9 cellular contexts compared by ENCODE assay signal in genomic region chr3:119559441-119559963, GRCh38. TPM values are rescaled to one million over a fixed set of nuclear protein-coding genes. Genes with fewer than 3 reads are reported as not detected.
A peak's percentile ranks its signal among the peaks of the same experiment; 100 is the strongest.
DNase-seq lines count a peak whose midpoint lies in the region; ATAC-seq lines count a peak whose summit lies in the region.
"Had no signal": no experiment of that assay in that cellular context is flagged by ENCODE, and none has a peak within 500 bp of the region (broad histone marks: within the 10 kb centered on the region; RNA-seq: fewer than 3 reads in every experiment).

Gene CD80 (minus strand): TSS chr3:119559614. CDS start chr3:119557728, 1,886 bp downstream.

- H3K27me3 ChIP-seq in iPS DF 6.9 (ENCODE audit: control insufficient read depth, insufficient read depth, low read length): no peaks in the 10 kb centered on the region

- peaks cover 16% of the 10 kb centered on the region for H3K4me1 Mint-ChIP-seq in activated naive CD8-positive, alpha-beta T cell (ENCODE audit: low read depth)

- ATAC-seq in GM21381 (IDR thresholded peaks at IDR 0.05; ENCODE audit: unreplicated experiment): peak; percentile 56
- ATAC-seq in HG03558 (IDR thresholded peaks at IDR 0.05; ENCODE audit: extremely low read depth, unreplicated experiment): peak; percentile 35

- no peaks in the 10 kb centered on the region for H3K36me3 Mint-ChIP-seq in activated naive CD8-positive, alpha-beta T cell

- peak within 1 kb of the TSS; percentile 1 for H3K4me3 Mint-ChIP-seq in activated naive CD8-positive, alpha-beta T cell

- H3K36me3 ChIP-seq in iPS DF 6.9 (ENCODE audit: control insufficient read depth, insufficient read depth, low read length): no peaks in the 10 kb centered on the region

- H3K9me3 Mint-ChIP-seq in activated naive CD8-positive, alpha-beta T cell (ENCODE audit: low read depth): no peaks in the 10 kb centered on the region

- no peak within 1 kb of the TSS for H3K27ac ChIP-seq in iPS DF 6.9 (ENCODE audit: low read length)

- no peak within 1 kb of the TSS for H3K4me3 ChIP-seq in iPS DF 6.9 (ENCODE audit: low read length)

- DNase-seq in GDM1 (lab: John Stamatoyannopoulos, UW): peak; percentile 52
- DNase-seq in SK-MEL-5 (ENCODE audit: low read depth, low spot score): peak; percentile 74
- peak; percentile 43 for DNase-seq in iPS DF 6.9 (ENCODE audit: low read depth, low spot score)
- peak; percentile 55 to 56 for DNase-seq in stimulated activated CD8-positive, alpha-beta memory T cell treated with anti-CD3 and anti-CD28 coated beads, Interleukin-15, amount 100 ng/mL, for 48 hours (ENCODE audit: low read depth in 2 of 2)
- no peak for DNase-seq in occipital lobe (lab: John Stamatoyannopoulos, UW)

- in situ Hi-C loops in SK-MEL-5 (cut with HindIII; ENCODE audit: low pct_unique_long_range_greater_than_20kb, low sequenced_read_pairs): no loop called here

- H3K27me3 Mint-ChIP-seq in activated naive CD8-positive, alpha-beta T cell: no peaks in the 10 kb centered on the region

- WGBS in iPS DF 6.9 (ENCODE audit: insufficient coverage, insufficient read length): no CpG with 5 or more reads among the region's 7 CpGs

- no peaks in the 10 kb centered on the region for H3K4me1 ChIP-seq in iPS DF 6.9 (ENCODE audit: control insufficient read depth, insufficient read depth, low read length)

- no peaks in the 10 kb centered on the region for H3K9me3 ChIP-seq in iPS DF 6.9 (ENCODE audit: control insufficient read depth, insufficient read depth, low read length)

- no peak within 1 kb of the TSS for H3K27ac Mint-ChIP-seq in activated naive CD8-positive, alpha-beta T cell

RNA-seq across cellular contexts. Expression of gene CD80, which starts in this region (rescaled TPM):
- not detected in 2 replicates for total RNA-seq in SK-MEL-5 (2014; rRNA removed; shearing (Covaris generic))
- polyA plus RNA-seq in SK-MEL-5 (2015; cell fraction: cytosol; rRNA removed): not detected in 2 replicates
- not detected in 2 replicates for polyA plus RNA-seq in SK-MEL-5 (2015; cell fraction: nucleus; rRNA removed)
- total RNA-seq in occipital lobe: 0.78 TPM
- total RNA-seq: glomerular endothelial cell had no signal

Comparison
In these comparisons a context has a peak if more than half of its experiments do, and no peak if none do; other contexts are left out.
1. Peak in DNase-seq in SK-MEL-5; RNA of the gene not detected or under 1 TPM.